Comparison of ENCODE assay signal across 1 cellular context in the genomic region with DNA sequence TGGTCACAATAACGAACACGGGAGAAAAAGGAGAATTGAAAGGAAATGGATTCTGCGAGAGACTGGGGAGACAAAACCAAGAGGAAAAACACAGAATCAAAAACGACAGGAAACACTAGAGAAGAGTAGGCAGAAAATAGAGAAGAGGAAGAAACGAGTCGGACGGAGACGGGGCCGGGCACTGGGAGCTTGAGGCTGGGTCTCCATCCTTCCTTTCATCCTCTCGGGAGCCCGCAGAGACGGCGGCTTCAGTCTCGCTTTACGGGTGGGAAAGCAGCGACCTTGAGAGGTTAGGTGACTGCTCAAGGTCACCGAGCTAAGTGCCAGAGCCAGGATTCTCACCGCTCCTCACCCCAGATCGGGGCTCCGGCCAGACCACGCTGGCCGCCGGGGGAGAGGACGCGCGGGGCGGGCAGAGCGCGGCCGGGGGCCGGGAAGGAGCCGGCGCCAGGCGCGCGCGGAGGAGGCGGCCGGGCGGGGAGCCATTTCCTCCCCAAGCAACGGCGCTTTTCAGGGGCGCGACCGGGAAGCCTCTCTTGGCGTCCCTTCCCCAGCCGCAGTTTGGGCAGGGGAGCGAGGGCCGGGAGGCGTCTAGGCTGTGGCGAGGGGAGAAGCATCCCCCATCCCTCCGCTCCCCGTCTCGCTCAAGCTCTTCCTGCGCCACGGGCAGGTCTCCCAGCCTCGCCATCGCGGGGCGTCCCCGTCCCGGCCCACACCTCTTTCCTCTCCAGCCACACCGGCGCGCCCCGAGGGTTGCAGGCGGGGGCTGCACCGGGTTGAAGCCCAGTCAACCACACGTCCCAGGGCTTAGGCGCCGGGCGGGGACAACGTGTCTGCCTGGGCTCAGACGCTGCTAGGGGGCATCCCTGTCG.
TF ChIP-seq lines count a peak whose summit lies in the region.

No MANE protein-coding gene starts in this region.

TF ChIP-seq in K562, 482 proteins besides CTCF, POLR2A, EP300 and RAD21 (continued from another document and continues in another):
- TF ChIP-seq TFAP4 (CRISPR knock-in tag; IDR thresholded peaks at IDR 0.05; ENCODE audit: borderline replicate concordance) = 0 out of 2 replicates have a peak, but pooled peaks have one; percentile 31
- no peak for TF ChIP-seq BHLHE40 (IDR thresholded peaks at IDR 0.05; ENCODE audit: low read length)
- TF ChIP-seq, protein P1, sequence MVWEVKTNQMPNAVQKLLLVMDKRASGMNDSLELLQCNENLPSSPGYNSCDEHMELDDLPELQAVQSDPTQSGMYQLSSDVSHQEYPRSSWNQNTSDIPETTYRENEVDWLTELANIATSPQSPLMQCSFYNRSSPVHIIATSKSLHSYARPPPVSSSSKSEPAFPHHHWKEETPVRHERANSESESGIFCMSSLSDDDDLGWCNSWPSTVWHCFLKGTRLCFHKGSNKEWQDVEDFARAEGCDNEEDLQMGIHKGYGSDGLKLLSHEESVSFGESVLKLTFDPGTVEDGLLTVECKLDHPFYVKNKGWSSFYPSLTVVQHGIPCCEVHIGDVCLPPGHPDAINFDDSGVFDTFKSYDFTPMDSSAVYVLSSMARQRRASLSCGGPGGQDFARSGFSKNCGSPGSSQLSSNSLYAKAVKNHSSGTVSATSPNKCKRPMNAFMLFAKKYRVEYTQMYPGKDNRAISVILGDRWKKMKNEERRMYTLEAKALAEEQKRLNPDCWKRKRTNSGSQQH (CRISPR knock-in tag; IDR thresholded peaks at IDR 0.05) = no peak
- no peak for TF ChIP-seq SIX5 (IDR thresholded peaks at IDR 0.05; ENCODE audit: borderline replicate concordance in 1 of 2, insufficient read depth in 1 of 2, low read depth in 1 of 2, low read length in 2 of 2)
- TF ChIP-seq, protein P2, sequence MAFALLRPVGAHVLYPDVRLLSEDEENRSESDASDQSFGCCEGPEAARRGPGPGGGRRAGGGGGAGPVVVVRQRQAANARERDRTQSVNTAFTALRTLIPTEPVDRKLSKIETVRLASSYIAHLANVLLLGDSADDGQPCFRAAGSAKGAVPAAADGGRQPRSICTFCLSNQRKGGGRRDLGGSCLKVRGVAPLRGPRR (CRISPR knock-in tag; IDR thresholded peaks at IDR 0.05) = no peak
- no peak for TF ChIP-seq GATAD2A (IDR thresholded peaks at IDR 0.05)
- no peak for TF ChIP-seq ZNF766 (CRISPR knock-in tag; conservative IDR thresholded peaks at IDR 0.05)
- TF ChIP-seq POLR2B (IDR thresholded peaks at IDR 0.05; ENCODE audit: low read depth, partially characterized antibody) = no peak
- TF ChIP-seq POLR2G (IDR thresholded peaks at IDR 0.05; ENCODE audit: low read depth, low read length) = peak; percentile 75
- no peak for TF ChIP-seq SRSF3 (IDR thresholded peaks at IDR 0.05; ENCODE audit: insufficient read depth, low read length)
- TF ChIP-seq ZNF133 (CRISPR knock-in tag; IDR thresholded peaks at IDR 0.05) = no peak
- peak in 2 of 3 experiments; percentile 34 to 43 for TF ChIP-seq YY1 (IDR thresholded peaks at IDR 0.05; ENCODE audit: borderline replicate concordance in 1 of 3, control insufficient read depth in 1 of 3, extremely low read depth in 1 of 3, insufficient read depth in 3 of 3, insufficient read length in 1 of 3, insufficient replicate concordance in 2 of 3, low read depth in 1 of 3, low read length in 2 of 3)
- no peak for TF ChIP-seq ZNF668 (CRISPR knock-in tag; IDR thresholded peaks at IDR 0.05)
- no peak for TF ChIP-seq CEBPB (tag; IDR thresholded peaks at IDR 0.05)
- no peak for TF ChIP-seq SPI1 (IDR thresholded peaks at IDR 0.05; ENCODE audit: borderline replicate concordance, low read depth, low read length)
- no peak for TF ChIP-seq HDAC3 (IDR thresholded peaks at IDR 0.05; ENCODE audit: borderline replicate concordance, partially characterized antibody)
- no peak for TF ChIP-seq SFPQ (IDR thresholded peaks at IDR 0.05; ENCODE audit: low read depth, low read length)
- TF ChIP-seq, protein P3, sequence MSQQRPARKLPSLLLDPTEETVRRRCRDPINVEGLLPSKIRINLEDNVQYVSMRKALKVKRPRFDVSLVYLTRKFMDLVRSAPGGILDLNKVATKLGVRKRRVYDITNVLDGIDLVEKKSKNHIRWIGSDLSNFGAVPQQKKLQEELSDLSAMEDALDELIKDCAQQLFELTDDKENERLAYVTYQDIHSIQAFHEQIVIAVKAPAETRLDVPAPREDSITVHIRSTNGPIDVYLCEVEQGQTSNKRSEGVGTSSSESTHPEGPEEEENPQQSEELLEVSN (IDR thresholded peaks at IDR 0.05; ENCODE audit: borderline replicate concordance in 1 of 2, extremely low read depth in 1 of 2, insufficient read depth in 1 of 2, insufficient read length in 1 of 2, low read depth in 1 of 2, low read length in 1 of 2, poor library complexity in 1 of 2, severe bottlenecking in 1 of 2) = peak in 1 of 2 experiments; percentile 13
- TF ChIP-seq SRSF1 (IDR thresholded peaks at IDR 0.05; ENCODE audit: low read depth, low read length) = no peak
- no peak for TF ChIP-seq ZNF24 (IDR thresholded peaks at IDR 0.05)
- TF ChIP-seq SAFB (IDR thresholded peaks at IDR 0.05; ENCODE audit: borderline replicate concordance, low read depth, low read length) = no peak
- TF ChIP-seq ZNF764 (CRISPR knock-in tag; IDR thresholded peaks at IDR 0.05; ENCODE audit: low read depth) = no peak
- TF ChIP-seq, protein P4, sequence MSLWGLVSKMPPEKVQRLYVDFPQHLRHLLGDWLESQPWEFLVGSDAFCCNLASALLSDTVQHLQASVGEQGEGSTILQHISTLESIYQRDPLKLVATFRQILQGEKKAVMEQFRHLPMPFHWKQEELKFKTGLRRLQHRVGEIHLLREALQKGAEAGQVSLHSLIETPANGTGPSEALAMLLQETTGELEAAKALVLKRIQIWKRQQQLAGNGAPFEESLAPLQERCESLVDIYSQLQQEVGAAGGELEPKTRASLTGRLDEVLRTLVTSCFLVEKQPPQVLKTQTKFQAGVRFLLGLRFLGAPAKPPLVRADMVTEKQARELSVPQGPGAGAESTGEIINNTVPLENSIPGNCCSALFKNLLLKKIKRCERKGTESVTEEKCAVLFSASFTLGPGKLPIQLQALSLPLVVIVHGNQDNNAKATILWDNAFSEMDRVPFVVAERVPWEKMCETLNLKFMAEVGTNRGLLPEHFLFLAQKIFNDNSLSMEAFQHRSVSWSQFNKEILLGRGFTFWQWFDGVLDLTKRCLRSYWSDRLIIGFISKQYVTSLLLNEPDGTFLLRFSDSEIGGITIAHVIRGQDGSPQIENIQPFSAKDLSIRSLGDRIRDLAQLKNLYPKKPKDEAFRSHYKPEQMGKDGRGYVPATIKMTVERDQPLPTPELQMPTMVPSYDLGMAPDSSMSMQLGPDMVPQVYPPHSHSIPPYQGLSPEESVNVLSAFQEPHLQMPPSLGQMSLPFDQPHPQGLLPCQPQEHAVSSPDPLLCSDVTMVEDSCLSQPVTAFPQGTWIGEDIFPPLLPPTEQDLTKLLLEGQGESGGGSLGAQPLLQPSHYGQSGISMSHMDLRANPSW (CRISPR knock-in tag; IDR thresholded peaks at IDR 0.05) = no peak
- no peak for TF ChIP-seq ZKSCAN3 (CRISPR knock-in tag; IDR thresholded peaks at IDR 0.05)
- no peak for TF ChIP-seq ZNF121 (CRISPR knock-in tag; conservative IDR thresholded peaks at IDR 0.05)
- peak; percentile 35 to 60; a peak in 3 of 4 replicates for TF ChIP-seq MAZ (CRISPR knock-in tag; conservative IDR thresholded peaks at IDR 0.05 in 1 of 2, IDR thresholded peaks at IDR 0.05 in 1 of 2)
- no peak for TF ChIP-seq FOXM1 (IDR thresholded peaks at IDR 0.05; ENCODE audit: low read depth)
- TF ChIP-seq FOXM1 (CRISPR knock-in tag; IDR thresholded peaks at IDR 0.05; ENCODE audit: low read depth) = no peak
- TF ChIP-seq TCF7 (IDR thresholded peaks at IDR 0.05; ENCODE audit: borderline replicate concordance) = no peak
- no peak for TF ChIP-seq HINFP (tag; conservative IDR thresholded peaks at IDR 0.05; ENCODE audit: low read depth)
- TF ChIP-seq, protein P5, sequence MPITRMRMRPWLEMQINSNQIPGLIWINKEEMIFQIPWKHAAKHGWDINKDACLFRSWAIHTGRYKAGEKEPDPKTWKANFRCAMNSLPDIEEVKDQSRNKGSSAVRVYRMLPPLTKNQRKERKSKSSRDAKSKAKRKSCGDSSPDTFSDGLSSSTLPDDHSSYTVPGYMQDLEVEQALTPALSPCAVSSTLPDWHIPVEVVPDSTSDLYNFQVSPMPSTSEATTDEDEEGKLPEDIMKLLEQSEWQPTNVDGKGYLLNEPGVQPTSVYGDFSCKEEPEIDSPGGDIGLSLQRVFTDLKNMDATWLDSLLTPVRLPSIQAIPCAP (CRISPR knock-in tag; IDR thresholded peaks at IDR 0.05; ENCODE audit: borderline replicate concordance) = no peak
- TF ChIP-seq CBX1 (IDR thresholded peaks at IDR 0.05; ENCODE audit: low read depth) = peak; percentile 50; the same call in 1 of the 2 replicates
- TF ChIP-seq CCNT2 (IDR thresholded peaks at IDR 0.05; ENCODE audit: borderline replicate concordance, extremely low read depth, insufficient read length, low read depth, low read length) = peak; percentile 40
- no peak for TF ChIP-seq DDX20 (tag; IDR thresholded peaks at IDR 0.05; ENCODE audit: low read depth)
- no peak for TF ChIP-seq LARP7 (IDR thresholded peaks at IDR 0.05)
- TF ChIP-seq ZBTB26 (CRISPR knock-in tag; IDR thresholded peaks at IDR 0.05) = no peak
- TF ChIP-seq HDAC6 (IDR thresholded peaks at IDR 0.05; ENCODE audit: low read depth, low read length) = 0 out of 2 replicates have a peak, but pooled peaks have one; percentile 87
- TF ChIP-seq NEUROD1 (IDR thresholded peaks at IDR 0.05; ENCODE audit: borderline replicate concordance, low read depth, low read length, partially characterized antibody) = no peak
- TF ChIP-seq FOSL1 (tag; conservative IDR thresholded peaks at IDR 0.05) = no peak
- TF ChIP-seq, protein P6, sequence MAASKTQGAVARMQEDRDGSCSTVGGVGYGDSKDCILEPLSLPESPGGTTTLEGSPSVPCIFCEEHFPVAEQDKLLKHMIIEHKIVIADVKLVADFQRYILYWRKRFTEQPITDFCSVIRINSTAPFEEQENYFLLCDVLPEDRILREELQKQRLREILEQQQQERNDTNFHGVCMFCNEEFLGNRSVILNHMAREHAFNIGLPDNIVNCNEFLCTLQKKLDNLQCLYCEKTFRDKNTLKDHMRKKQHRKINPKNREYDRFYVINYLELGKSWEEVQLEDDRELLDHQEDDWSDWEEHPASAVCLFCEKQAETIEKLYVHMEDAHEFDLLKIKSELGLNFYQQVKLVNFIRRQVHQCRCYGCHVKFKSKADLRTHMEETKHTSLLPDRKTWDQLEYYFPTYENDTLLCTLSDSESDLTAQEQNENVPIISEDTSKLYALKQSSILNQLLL (CRISPR knock-in tag; IDR thresholded peaks at IDR 0.05; ENCODE audit: borderline replicate concordance) = no peak
- TF ChIP-seq PHF8 (IDR thresholded peaks at IDR 0.05; ENCODE audit: borderline replicate concordance, low read length) = peak; percentile 31; the same call in 1 of the 2 replicates
- peak; percentile 31; the same call in 1 of the 2 replicates for TF ChIP-seq MYC (IDR thresholded peaks at IDR 0.05; ENCODE audit: low read depth, low read length)
- TF ChIP-seq MYC (CRISPR knock-in tag; IDR thresholded peaks at IDR 0.05; ENCODE audit: borderline replicate concordance, low read depth) = no peak
- TF ChIP-seq E2F3 (CRISPR knock-in tag; IDR thresholded peaks at IDR 0.05) = 0 out of 2 replicates have a peak, but pooled peaks have one; percentile 13
- TF ChIP-seq COPS2 (conservative IDR thresholded peaks at IDR 0.05) = no peak
- no peak for TF ChIP-seq ASH1L (IDR thresholded peaks at IDR 0.05; ENCODE audit: borderline replicate concordance, low read depth, partially characterized antibody)
- no peak for TF ChIP-seq E2F5 (CRISPR knock-in tag; IDR thresholded peaks at IDR 0.05)
- TF ChIP-seq NCOA6 (IDR thresholded peaks at IDR 0.05) = no peak
- TF ChIP-seq TBP (optimal IDR thresholded peaks at IDR 0.05; ENCODE audit: low read depth, low read length) = no peak
